Comparison of ENCODE assay signal across 17 cellular contexts in genomic region chr7:123581162-123581459, GRCh38. TPM values are rescaled to one million over a fixed set of nuclear protein-coding genes. Genes with fewer than 3 reads are reported as not detected.
DNase-seq lines count a peak whose midpoint lies in the region; ATAC-seq, FAIRE-seq and TF ChIP-seq lines count a peak whose summit lies in the region.
"Had no signal": no experiment of that assay in that cellular context is flagged by ENCODE, and none has a peak within 500 bp of the region (broad histone marks: within the 10 kb centered on the region; RNA-seq: fewer than 3 reads in every experiment).

No MANE protein-coding gene starts in this region.

- H3K4me1 Mint-ChIP-seq in HFFc6 (ENCODE audit: low read depth) (no peaks in the 10 kb centered on the region), astrocyte (ENCODE audit: low read depth, unreplicated experiment) (peaks cover 3% of the 10 kb centered on the region)
- H3K4me1 Mint-ChIP-seq: central memory CD8-positive, alpha-beta T cell; stimulated activated memory B cell treated with anti-CD40 and anti-IgM and Interleukin-4, amounts not matched to agents 10 μg/mL and 1 μg/mL and 100 μg/mL, for 72 hours had no signal

- no peaks in the 10 kb centered on the region for H3K36me3 Mint-ChIP-seq in HFFc6 (ENCODE audit: low read depth)
- no peaks in the 10 kb centered on the region for H3K36me3 Mint-ChIP-seq in astrocyte (ENCODE audit: low read depth, unreplicated experiment)
- H3K36me3 Mint-ChIP-seq: activated CD4-positive, alpha-beta memory T cell treated with anti-CD3 and anti-CD28 coated beads for 36 hours; stimulated activated memory B cell treated with anti-CD40 and anti-IgM and Interleukin-4, amounts not matched to agents 10 μg/mL and 1 μg/mL and 100 μg/mL, for 72 hours had no signal

- peak overlapping the region; percentile 35 for H2AFZ ChIP-seq in astrocyte (ENCODE audit: low read depth, low read length)

- H4K20me1 ChIP-seq in astrocyte (ENCODE audit: insufficient read depth, low read length): no peaks in the 10 kb centered on the region

- H3K9me3 ChIP-seq in astrocyte (ENCODE audit: insufficient read depth, low read depth, low read length) (no peaks in the 10 kb centered on the region), psoas muscle (no peaks in the 10 kb centered on the region)
- H3K9me3 ChIP-seq: prostate gland, spleen, thyroid gland had no signal

- DNase-seq in HFFc6 (no peak), astrocyte (ENCODE audit: low read depth) (no peak), psoas muscle (no peak), dorsolateral prefrontal cortex (no peak), NCI-H510A treated with DMSO at 0.1 percent for 48 hours (lab: John Stamatoyannopoulos, UW) (no peak)
- DNase-seq: activated CD4-positive, alpha-beta memory T cell treated with anti-CD3 and anti-CD28 coated beads for 36 hours; activated T-cell treated with anti-CD3 and anti-CD28 coated beads, Interleukin-2, amount 50 U/mL, for 48 hours; DMS79 treated with DMSO at 0.1 percent for 48 hours; spleen had no signal

- H3K27me3 ChIP-seq in astrocyte (ENCODE audit: insufficient read depth, low read length): peaks cover 3% of the 10 kb centered on the region
- H3K27me3 ChIP-seq in psoas muscle (ENCODE audit: insufficient read depth in 3 of 3, low read length in 2 of 3): no peaks in the 10 kb centered on the region
- peaks cover 0 to 5% (median 0%) of the 10 kb centered on the region in 45 donors for H3K27me3 ChIP-seq in dorsolateral prefrontal cortex
- H3K27me3 ChIP-seq: thyroid gland had no signal

- H3K4me1 ChIP-seq in astrocyte (ENCODE audit: insufficient read depth, low read length) (no peaks in the 10 kb centered on the region), psoas muscle (peaks cover 8% of the 10 kb centered on the region)
- H3K4me1 ChIP-seq: foreskin keratinocyte, prostate gland, spleen had no signal

- no peak overlapping the region for H3K27ac ChIP-seq in astrocyte (ENCODE audit: low read depth, low read length)
- peak overlapping the region; percentile 37 for H3K27ac ChIP-seq in psoas muscle
- no peak overlapping the region for H3K27ac ChIP-seq in dorsolateral prefrontal cortex
- H3K27ac ChIP-seq: foreskin keratinocyte, prostate gland, spleen, thyroid gland had no signal

- H3K36me3 ChIP-seq in astrocyte (ENCODE audit: insufficient read depth, low read length) (no peaks in the 10 kb centered on the region), psoas muscle (ENCODE audit: insufficient read depth in 1 of 2, low read depth in 1 of 2) (no peaks in the 10 kb centered on the region)
- H3K36me3 ChIP-seq: prostate gland, spleen, thyroid gland had no signal

- peak; percentile 7 for ATAC-seq in GM18868 (IDR thresholded peaks at IDR 0.05; ENCODE audit: unreplicated experiment)
- ATAC-seq in psoas muscle: peak in 2 of 4 donors; percentile 21 to 51
- no peak for ATAC-seq in HG02588 (IDR thresholded peaks at IDR 0.05; ENCODE audit: unreplicated experiment)
- ATAC-seq: stimulated activated memory B cell treated with anti-CD40 and anti-IgM and Interleukin-4, amounts not matched to agents 10 μg/mL and 1 μg/mL and 100 μg/mL, for 72 hours had no signal

- no peak overlapping the region for H3K4me2 ChIP-seq in astrocyte (ENCODE audit: low read length)

- no peak for FAIRE-seq in astrocyte (lab: Jason Lieb, UNC)

- H3K9me3 Mint-ChIP-seq in HFFc6 (no peaks in the 10 kb centered on the region), astrocyte (ENCODE audit: unreplicated experiment) (no peaks in the 10 kb centered on the region)
- H3K9me3 Mint-ChIP-seq: activated CD4-positive, alpha-beta memory T cell treated with anti-CD3 and anti-CD28 coated beads for 36 hours; central memory CD8-positive, alpha-beta T cell; stimulated activated memory B cell treated with anti-CD40 and anti-IgM and Interleukin-4, amounts not matched to agents 10 μg/mL and 1 μg/mL and 100 μg/mL, for 72 hours had no signal

- WGBS in psoas muscle, 3 donors: 18 to 38% (median 20%) methylated on average over 2 of the region's 2 CpGs

- H3K27ac Mint-ChIP-seq in HFFc6: no peak overlapping the region
- H3K27ac Mint-ChIP-seq in astrocyte (ENCODE audit: unreplicated experiment): no peak overlapping the region
- H3K27ac Mint-ChIP-seq: activated CD4-positive, alpha-beta memory T cell treated with anti-CD3 and anti-CD28 coated beads for 36 hours; stimulated activated memory B cell treated with anti-CD40 and anti-IgM and Interleukin-4, amounts not matched to agents 10 μg/mL and 1 μg/mL and 100 μg/mL, for 72 hours had no signal

- H3K4me3 Mint-ChIP-seq in HFFc6 (no peak overlapping the region), astrocyte (ENCODE audit: unreplicated experiment) (no peak overlapping the region)
- H3K4me3 Mint-ChIP-seq: activated CD4-positive, alpha-beta memory T cell treated with anti-CD3 and anti-CD28 coated beads for 36 hours; central memory CD8-positive, alpha-beta T cell; stimulated activated memory B cell treated with anti-CD40 and anti-IgM and Interleukin-4, amounts not matched to agents 10 μg/mL and 1 μg/mL and 100 μg/mL, for 72 hours had no signal

- no peaks in the 10 kb centered on the region for H3K79me2 ChIP-seq in astrocyte (ENCODE audit: insufficient read depth, low read length)

- H3K4me3 ChIP-seq in astrocyte (ENCODE audit: insufficient read depth, low read depth, low read length): no peak overlapping the region
- no peak overlapping the region for H3K4me3 ChIP-seq in psoas muscle
- H3K4me3 ChIP-seq in dorsolateral prefrontal cortex: no peak overlapping the region
- H3K4me3 ChIP-seq: prostate gland, spleen, thyroid gland had no signal

- peaks cover 3% of the 10 kb centered on the region; the same call in 1 of the 2 replicates for H3K27me3 Mint-ChIP-seq in HFFc6 (ENCODE audit: insufficient read depth)
- H3K27me3 Mint-ChIP-seq in astrocyte (ENCODE audit: low read depth, unreplicated experiment): no peaks in the 10 kb centered on the region

- TF ChIP-seq CTCF in HFFc6 (IDR thresholded peaks at IDR 0.05) (peak; percentile 49), astrocyte (IDR thresholded peaks at IDR 0.05; ENCODE audit: insufficient read depth, low read depth, low read length) (no peak), psoas muscle (IDR thresholded peaks at IDR 0.05) (no peak), dorsolateral prefrontal cortex (IDR thresholded peaks at IDR 0.05 in 54 of 56, conservative IDR thresholded peaks at IDR 0.05 in 2 of 56; ENCODE audit: low read depth in 1 of 56, partially characterized antibody in 56 of 56) (peak in 9 of 56 donors; percentile 0 to 14 (median 4))

- intact Hi-C loops in psoas muscle (cut with DNase I): loop anchor here (2.0 to 5.0 kb wide), 6 partner anchors 51 to 291 kb away; no protein-coding TSS in a partner anchor
- intact Hi-C loops in dorsolateral prefrontal cortex (cut with DNase I): no loop called here

- no peak overlapping the region for H3K9ac ChIP-seq in astrocyte (ENCODE audit: low read length)

RNA-seq across cellular contexts. Expression of gene ASB15, which starts 20.5 kb away (rescaled TPM):
- not detected for total RNA-seq in HFFc6 (2021; fragmentation: NEBNext Ultra II Directional; extraction: Animal tissue kit (Norgen Biotek cat#: 25700))
- total RNA-seq in astrocyte: not detected in 2 replicates
- total RNA-seq in psoas muscle: 10 to 100 TPM in 3 of 4 donors, 1 to 10 TPM in 1; 8.2 to 23.6 (median 11.5) TPM
- 10 to 100 TPM in 1 of 3 donors, 1 to 10 TPM in 1, under 1 TPM in 1; 0.12 to 15.2 (median 1.3) TPM for polyA plus RNA-seq in psoas muscle
- not detected for total RNA-seq in dorsolateral prefrontal cortex
- total RNA-seq: activated CD4-positive, alpha-beta memory T cell treated with anti-CD3 and anti-CD28 coated beads for 36 hours; foreskin keratinocyte; H4; spleen; thyroid gland had no signal
- polyA plus RNA-seq: foreskin keratinocyte had no signal

RNA-seq across cellular contexts. Expression of gene NDUFA5, which starts 23.5 kb away (rescaled TPM):
- total RNA-seq in HFFc6 (2021; fragmentation: NEBNext Ultra II Directional; extraction: Animal tissue kit (Norgen Biotek cat#: 25700)): 10 to 100 TPM; 46.1 to 52.7 (median 49.7) TPM
- total RNA-seq in astrocyte (48.9 and 50.4 TPM in 2 replicates), psoas muscle (100 to 1,000 TPM; 139 to 211 (median 173) TPM), dorsolateral prefrontal cortex (100 to 1,000 TPM in 114 of 120 experiments, 10 to 100 TPM in 6; 77.3 to 258 (median 186) TPM)
- 100 to 1,000 TPM in 2 of 3 donors, 10 to 100 TPM in 1; 99.2 to 234 (median 192) TPM for polyA plus RNA-seq in psoas muscle

RNA-seq across cellular contexts. Expression of gene IQUB, which starts 46.7 kb away (rescaled TPM):
- total RNA-seq in HFFc6 (2021; fragmentation: NEBNext Ultra II Directional; extraction: Animal tissue kit (Norgen Biotek cat#: 25700)): under 1 TPM in 3 of 6 experiments, not detected in 3; 0.05 to 0.19 (median 0.12) TPM
- 0.50 and 0.59 TPM in 2 replicates for total RNA-seq in astrocyte
- 1 to 10 TPM in 1 of 4 donors, under 1 TPM in 3; 0.32 to 3.5 (median 0.49) TPM for total RNA-seq in psoas muscle
- polyA plus RNA-seq in psoas muscle: under 1 TPM; 0.14 to 0.60 (median 0.28) TPM
- 1 to 10 TPM; 2.3 to 9.4 (median 5.3) TPM for total RNA-seq in dorsolateral prefrontal cortex

Comparison
In these comparisons a context has a peak if more than half of its experiments do, and no peak if none do; other contexts are left out.
1. intact Hi-C loops: an anchor here in psoas muscle (2.0 to 5.0 kb wide); none called in dorsolateral prefrontal cortex.